In the genomic region with DNA sequence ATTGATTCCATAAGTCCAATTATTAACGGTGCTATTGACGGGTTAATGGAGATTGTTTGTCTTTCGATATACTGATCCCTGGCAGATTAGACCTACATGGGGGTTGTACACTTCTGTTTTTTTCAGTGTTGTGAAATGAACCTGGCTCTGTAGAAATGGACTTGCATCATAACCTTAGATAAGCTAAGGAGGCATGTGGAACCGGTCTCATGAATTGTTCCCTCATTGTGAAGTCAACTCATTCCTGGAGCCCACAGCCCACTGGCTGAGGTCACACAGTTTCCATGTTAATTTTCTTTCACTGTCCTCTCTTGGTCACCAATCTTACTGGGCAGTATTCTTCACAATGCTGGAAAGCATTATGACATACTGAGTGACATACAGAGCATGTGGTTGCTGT, we compare ENCODE assay signal across 17 cellular contexts.
DNase-seq lines count a peak whose midpoint lies in the region; ATAC-seq and TF ChIP-seq lines count a peak whose summit lies in the region.
"Had no signal": no experiment of that assay in that cellular context is flagged by ENCODE, and none has a peak within 500 bp of the region (broad histone marks: within the 10 kb centered on the region; RNA-seq: fewer than 3 reads in every experiment).

No MANE protein-coding gene starts in this region.

- no peak for TF ChIP-seq CTCF in HL-60 (IDR thresholded peaks at IDR 0.05; ENCODE audit: insufficient read depth, low read length)
- TF ChIP-seq CTCF in fibroblast of pulmonary artery (IDR thresholded peaks at IDR 0.05; ENCODE audit: low read length, missing control alignments): no peak
- no peak for TF ChIP-seq CTCF in omental fat pad (IDR thresholded peaks at IDR 0.05)

- no peak overlapping the region for H3K27ac ChIP-seq in HL-60 (replicated peaks)
- H3K27ac ChIP-seq: esophagus squamous epithelium, spleen had no signal

- H3K4me3 ChIP-seq in HL-60 (replicated peaks; ENCODE audit: insufficient read depth, low read length) (no peak overlapping the region), fibroblast of pulmonary artery (replicated peaks; ENCODE audit: low read depth, low read length) (no peak overlapping the region)
- H3K4me3 ChIP-seq: esophagus squamous epithelium, spleen had no signal

- DNase-seq in HL-60 (ENCODE audit: low read depth in 1 of 2, low spot score in 1 of 2): peak; percentile 56 to 60
- peak; percentile 92 for DNase-seq in SKM-1 treated with dmso at 0.1 percent for 144 hours (lab: John Stamatoyannopoulos, UW; ENCODE audit: unreplicated experiment)
- peak; percentile 93 for DNase-seq in fibroblast of pulmonary artery (ENCODE audit: low read depth)
- DNase-seq in omental fat pad (ENCODE audit: low spot score): no peak
- no peak for DNase-seq in hypothalamus (lab: John Stamatoyannopoulos, UW)
- DNase-seq in middle frontal gyrus (ENCODE audit: extremely low spot score, low spot score): no peak
- no peak for DNase-seq in NCI-H2171 treated with DMSO at 0.1 percent for 48 hours (lab: John Stamatoyannopoulos, UW)
- DNase-seq: activated CD4-positive, alpha-beta T cell treated with anti-CD3 and anti-CD28 coated beads for 36 hours; activated T-cell treated with anti-CD3 and anti-CD28 coated beads, Interleukin-2, amount 50 U/mL, for 24 hours; cortex of kidney; DMS79; esophagus squamous epithelium; H9; NCI-H1436; NCI-H524; spleen had no signal

- H3K27me3 ChIP-seq in HL-60 (ENCODE audit: insufficient read depth, poor library complexity, severe bottlenecking): no peaks in the 10 kb centered on the region
- H3K27me3 ChIP-seq: esophagus squamous epithelium, spleen had no signal

- ATAC-seq in omental fat pad (ENCODE audit: low FRiP score) (peak; percentile 60), GM21619 (IDR thresholded peaks at IDR 0.05; ENCODE audit: unreplicated experiment) (no peak)
- ATAC-seq: activated CD4-positive, alpha-beta T cell treated with anti-CD3 and anti-CD28 coated beads for 36 hours had no signal

Comparison
In these comparisons a context has a peak if more than half of its experiments do, and no peak if none do; other contexts are left out.
1. DNase-seq: peak in HL-60 (2 of 2), SKM-1 treated with dmso at 0.1 percent for 144 hours (single experiment) and fibroblast of pulmonary artery (single experiment); none in omental fat pad (single experiment), hypothalamus (0 of 51), middle frontal gyrus (single experiment) and NCI-H2171 treated with DMSO at 0.1 percent for 48 hours (single experiment).